In the genomic region with DNA sequence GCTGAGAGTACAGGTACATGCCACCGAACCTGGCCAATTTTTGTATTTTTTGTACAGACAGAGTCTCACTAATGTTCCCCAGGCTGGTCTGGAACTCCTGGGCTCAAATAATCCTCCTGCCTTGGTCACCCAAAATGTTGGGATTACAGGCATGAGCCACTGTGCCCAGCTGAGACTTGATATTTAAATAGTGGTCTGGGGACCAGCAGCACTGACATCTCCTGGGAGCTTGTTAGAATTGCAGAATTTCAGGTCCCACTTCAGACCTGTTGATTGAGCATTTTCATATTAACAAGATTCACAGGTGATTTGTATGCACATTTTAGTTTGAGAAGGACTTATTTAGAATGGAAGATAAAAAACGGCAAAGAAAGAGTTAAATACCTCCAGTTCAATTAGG, we compare ENCODE assay signal across 2 cellular contexts. TPM values are rescaled to one million over a fixed set of nuclear protein-coding genes. Genes with fewer than 3 reads are reported as not detected.
"Had no signal": no experiment of that assay in that cellular context is flagged by ENCODE, and none has a peak within 500 bp of the region (broad histone marks: within the 10 kb centered on the region; RNA-seq: fewer than 3 reads in every experiment).

No MANE protein-coding gene starts in this region.

RNA-seq across cellular contexts. Expression of gene COBL, which starts 57.0 kb away (rescaled TPM):
- total RNA-seq: glomerular endothelial cell, natural killer cell had no signal
